ENCODE assay signal across 10 cellular contexts in genomic region chr1:26701995-26702679, GRCh38. TPM values are rescaled to one million over a fixed set of nuclear protein-coding genes. Genes with fewer than 3 reads are reported as not detected.
DNase-seq lines count a peak whose midpoint lies in the region; ATAC-seq and TF ChIP-seq lines count a peak whose summit lies in the region.
"Had no signal": no experiment of that assay in that cellular context is flagged by ENCODE, and none has a peak within 500 bp of the region (broad histone marks: within the 10 kb centered on the region; RNA-seq: fewer than 3 reads in every experiment).

No MANE protein-coding gene starts in this region.

- H3K27ac ChIP-seq in HEK293 (ENCODE audit: extremely low read depth, low read depth, low read length), result no peak overlapping the region
- H3K27ac ChIP-seq in VCaP, result peak overlapping the region; percentile 98
- peak overlapping the region; percentile 6 to 12 for H3K27ac ChIP-seq in thoracic aorta
- H3K27ac ChIP-seq in CD4-positive, alpha-beta memory T cell (ENCODE audit: low read depth, low read length), result no peak overlapping the region

- no peaks in the 10 kb centered on the region for H3K27me3 Mint-ChIP-seq in CD4-positive, alpha-beta memory T cell

- no peak for ATAC-seq in thoracic aorta (ENCODE audit: insufficient number of reproducible peaks, low FRiP score, low read depth)
- ATAC-seq in GM21619 (IDR thresholded peaks at IDR 0.05; ENCODE audit: unreplicated experiment), result no peak
- no peak for ATAC-seq in HG03135 (IDR thresholded peaks at IDR 0.05; ENCODE audit: unreplicated experiment)

- H3K36me3 Mint-ChIP-seq in CD4-positive, alpha-beta memory T cell, result peaks cover 4 to 27% of the 10 kb centered on the region in 2 donors

- TF ChIP-seq CTCF in HEK293 (tag by site-specific recombination; IDR thresholded peaks at IDR 0.05) (no peak), VCaP (conservative IDR thresholded peaks at IDR 0.05) (no peak), thoracic aorta (IDR thresholded peaks at IDR 0.05) (no peak)

- intact Hi-C loops in CD4-positive, alpha-beta memory T cell (cut with micrococcal nuclease), result no loop called here

- peaks cover 0 to 21% of the 10 kb centered on the region in 2 experiments; a peak in 2 of 3 replicates for H3K36me3 ChIP-seq in HEK293 (ENCODE audit: control insufficient read depth in 2 of 2, insufficient read depth in 1 of 2, low read length in 2 of 2)
- no peaks in the 10 kb centered on the region for H3K36me3 ChIP-seq in thoracic aorta
- peaks cover 4% of the 10 kb centered on the region for H3K36me3 ChIP-seq in CD4-positive, alpha-beta memory T cell (ENCODE audit: insufficient read depth, low read length)

- no peaks in the 10 kb centered on the region for H3K9me3 ChIP-seq in HEK293 (ENCODE audit: control insufficient read depth, insufficient read depth, low read depth, low read length)
- H3K9me3 ChIP-seq in thoracic aorta, result no peaks in the 10 kb centered on the region
- H3K9me3 ChIP-seq in CD4-positive, alpha-beta memory T cell (ENCODE audit: control insufficient read depth in 1 of 2, low read length in 2 of 2), result no peaks in the 10 kb centered on the region

- H3K27ac Mint-ChIP-seq in CD4-positive, alpha-beta memory T cell, result no peak overlapping the region

- no peaks in the 10 kb centered on the region for H3K9me3 Mint-ChIP-seq in CD4-positive, alpha-beta memory T cell

- H3K27me3 ChIP-seq in thoracic aorta (replicated peaks; ENCODE audit: insufficient read depth), result no peaks in the 10 kb centered on the region
- H3K27me3 ChIP-seq in CD4-positive, alpha-beta memory T cell (ENCODE audit: insufficient read depth, low read length), result no peaks in the 10 kb centered on the region

- H3K4me3 Mint-ChIP-seq in CD4-positive, alpha-beta memory T cell, result no peak overlapping the region

- POLR2A ChIA-PET in HEK293 (lab: Yijun Ruan, JAX), result interaction anchor here (0.8 to 1.5 kb wide), 3 partner anchors 9 to 87 kb away, joined by 3 to 4 read pairs (median 4); no protein-coding TSS in a partner anchor
- POLR2A ChIA-PET in CD4-positive, alpha-beta memory T cell (lab: Charles Lee; ENCODE audit: partially characterized antibody), result interaction anchor here (0.9 to 16.5 kb wide), 5 partner anchors 9 to 188 kb away, joined by 3 to 595 read pairs (median 91); partner anchors contain the start of genes GPN2 and PIGV

- CTCF ChIA-PET in HEK293 (lab: Yijun Ruan, JAX), result interaction anchor here (0.7 to 2.6 kb wide), 3 partner anchors 96 to 160 kb away, joined by 3 to 9 read pairs (median 4); no protein-coding TSS in a partner anchor
- CTCF ChIA-PET in CD4-positive, alpha-beta memory T cell (lab: Charles Lee; ENCODE audit: partially characterized antibody), result interaction anchor here (0.9 to 2.1 kb wide), 8 partner anchors 9 to 100 kb away, joined by 3 to 12 read pairs (median 7); partner anchors contain the start of gene PIGV

- H3K4me1 ChIP-seq in HEK293 (ENCODE audit: control insufficient read depth, insufficient read depth, low read length) (peaks cover 49% of the 10 kb centered on the region), thoracic aorta (ENCODE audit: control insufficient read depth in 1 of 2, low read depth in 2 of 2) (peaks cover 83 to 90% of the 10 kb centered on the region in 2 donors)
- H3K4me1 ChIP-seq in CD4-positive, alpha-beta memory T cell (ENCODE audit: insufficient read depth, low read length), result peaks cover 89% of the 10 kb centered on the region

- peaks cover 0 to 23% (median 9%) of the 10 kb centered on the region in 4 donors for H3K4me1 Mint-ChIP-seq in CD4-positive, alpha-beta memory T cell

- H3K4me3 ChIP-seq in HEK293 (ENCODE audit: low read depth, low read length), result no peak overlapping the region
- H3K4me3 ChIP-seq in thoracic aorta, result peak overlapping the region; percentile 3
- H3K4me3 ChIP-seq in CD4-positive, alpha-beta memory T cell (ENCODE audit: low read length in 2 of 2), result peak overlapping the region in 1 of 2 donors; percentile 20

- DNase-seq in islet precursor cell, result peak; percentile 67
- DNase-seq in thoracic aorta (ENCODE audit: low spot score), result no peak
- no peak for DNase-seq in CD4-positive, alpha-beta memory T cell
- DNase-seq: activated CD4-positive, alpha-beta T cell treated with anti-CD3 and anti-CD28 coated beads, Interleukin-2, amount 50 U/mL, for 1 hour; NCI-H2107; SHP77 had no signal

TF ChIP-seq in HEK293, 187 proteins besides CTCF, POLR2A, EP300 and RAD21:
- TF ChIP-seq ZNF521 (tag by site-specific recombination; IDR thresholded peaks at IDR 0.05) (no peak), ZNF600 (tag by site-specific recombination; IDR thresholded peaks at IDR 0.05) (0 out of 2 replicates have a peak, but pooled peaks have one; percentile 10)

RNA-seq across cellular contexts. Expression of gene ARID1A, which starts 6.3 kb away (rescaled TPM):
- 10 to 100 TPM; 53.6 to 69.2 TPM for total RNA-seq in thoracic aorta
- 100 to 1,000 TPM; 112 to 127 TPM for total RNA-seq in CD4-positive, alpha-beta memory T cell
- polyA plus RNA-seq in CD4-positive, alpha-beta memory T cell, result 10 to 100 TPM in 1 of 2 donors, 1 to 10 TPM in 1; 4.2 to 30.4 TPM

Comparison
In these comparisons a context has a peak if more than half of its experiments do, and no peak if none do; other contexts are left out.
1. H3K27ac ChIP-seq: peak in VCaP (single experiment) and thoracic aorta (2 of 2); none in HEK293 (single experiment) and CD4-positive, alpha-beta memory T cell (single experiment).